In the genomic region with DNA sequence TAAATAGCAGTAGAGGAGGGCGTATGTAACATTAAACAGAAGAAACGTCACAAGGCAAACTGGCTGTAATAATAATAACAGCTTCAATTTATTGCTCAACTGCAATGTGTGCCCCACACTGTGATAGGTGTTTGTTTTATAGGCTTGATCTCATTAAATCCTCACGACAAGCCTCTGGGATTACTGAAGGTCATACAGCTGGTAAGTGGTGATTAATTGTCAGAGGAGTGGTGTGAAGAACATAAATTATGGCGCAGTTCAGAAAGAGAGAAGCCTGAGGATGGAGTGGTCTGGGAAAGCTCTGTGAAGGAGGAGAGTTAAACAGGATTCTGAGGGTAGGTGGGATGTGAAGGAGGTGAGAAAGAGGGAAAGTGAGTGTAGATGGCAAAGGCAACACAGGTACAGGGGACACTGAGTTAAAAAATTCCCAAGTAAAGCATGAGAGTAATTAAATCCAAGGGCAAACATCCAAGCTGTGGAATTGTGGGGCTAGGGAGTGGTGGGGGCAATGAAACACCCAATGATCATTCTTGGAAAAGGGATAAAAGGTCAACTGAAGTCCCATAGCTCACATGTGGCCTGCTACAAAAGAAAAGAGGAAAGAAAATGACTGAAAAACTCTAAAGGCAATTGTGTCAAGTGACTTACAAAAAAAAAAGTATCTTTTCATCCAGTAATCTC, we compare ENCODE assay signal across 1 cellular context.
TF ChIP-seq lines count a peak whose summit lies in the region.

No MANE protein-coding gene starts in this region.

TF ChIP-seq in HEK293, 187 proteins besides CTCF, POLR2A, EP300 and RAD21 (continued from another document and continues in another):
- TF ChIP-seq ZNF548 (tag by site-specific recombination; IDR thresholded peaks at IDR 0.05) (no peak), ZEB2 (tag by site-specific recombination; IDR thresholded peaks at IDR 0.05) (peak; percentile 92), OVOL3 (tag by site-specific recombination; IDR thresholded peaks at IDR 0.05) (peak; percentile 95), ZSCAN23 (tag by site-specific recombination; IDR thresholded peaks at IDR 0.05) (peak; percentile 90; the same call in 1 of the 2 replicates), ZNF596 (tag by site-specific recombination; IDR thresholded peaks at IDR 0.05) (peak; percentile 70; the same call in 1 of the 2 replicates), ZNF621 (tag by site-specific recombination; IDR thresholded peaks at IDR 0.05) (no peak), GFI1B (tag by site-specific recombination; IDR thresholded peaks at IDR 0.05) (peak; percentile 94), ZNF324 (tag by site-specific recombination; IDR thresholded peaks at IDR 0.05) (peak; percentile 92), REPIN1 (tag by site-specific recombination; IDR thresholded peaks at IDR 0.05; ENCODE audit: low read depth) (no peak; the same call in 1 of the 2 replicates), ZBTB1 (tag by site-specific recombination; IDR thresholded peaks at IDR 0.05) (0 out of 2 replicates have a peak, but pooled peaks have one; percentile 63), ZNF664 (tag by site-specific recombination; IDR thresholded peaks at IDR 0.05) (peak; percentile 92), ZNF341 (tag by site-specific recombination; IDR thresholded peaks at IDR 0.05; ENCODE audit: low read depth) (peak; percentile 93), ZNF776 (tag by site-specific recombination; IDR thresholded peaks at IDR 0.05; ENCODE audit: borderline replicate concordance) (peak; percentile 63; the same call in 1 of the 2 replicates), ZFP69B (tag by site-specific recombination; IDR thresholded peaks at IDR 0.05) (peak; percentile 90), ZNF37A (tag by site-specific recombination; IDR thresholded peaks at IDR 0.05) (no peak), HOXD13 (CRISPR knock-in tag; IDR thresholded peaks at IDR 0.05; ENCODE audit: borderline replicate concordance) (no peak), GLI2 (tag by site-specific recombination; IDR thresholded peaks at IDR 0.05; ENCODE audit: borderline replicate concordance, low read depth) (peak; percentile 99), PRDM1 (tag by site-specific recombination; IDR thresholded peaks at IDR 0.05) (peak; percentile 82), HOXC10 (CRISPR knock-in tag; IDR thresholded peaks at IDR 0.05) (no peak), ZNF530 (tag by site-specific recombination; IDR thresholded peaks at IDR 0.05; ENCODE audit: low read depth) (no peak), GLIS1 (tag by site-specific recombination; IDR thresholded peaks at IDR 0.05) (peak; percentile 93), ZNF792 (tag by site-specific recombination; IDR thresholded peaks at IDR 0.05) (no peak), ZNF610 (tag by site-specific recombination; IDR thresholded peaks at IDR 0.05; ENCODE audit: borderline replicate concordance) (peak; percentile 93), YY1 (tag by site-specific recombination; IDR thresholded peaks at IDR 0.05) (peak; percentile 30; the same call in 1 of the 2 replicates), ZNF785 (tag by site-specific recombination; IDR thresholded peaks at IDR 0.05) (no peak), ZNF830 (tag by site-specific recombination; IDR thresholded peaks at IDR 0.05; ENCODE audit: low read depth) (no peak), OSR2 (tag by site-specific recombination; IDR thresholded peaks at IDR 0.05) (peak; percentile 99)
- TF ChIP-seq, protein P1, sequence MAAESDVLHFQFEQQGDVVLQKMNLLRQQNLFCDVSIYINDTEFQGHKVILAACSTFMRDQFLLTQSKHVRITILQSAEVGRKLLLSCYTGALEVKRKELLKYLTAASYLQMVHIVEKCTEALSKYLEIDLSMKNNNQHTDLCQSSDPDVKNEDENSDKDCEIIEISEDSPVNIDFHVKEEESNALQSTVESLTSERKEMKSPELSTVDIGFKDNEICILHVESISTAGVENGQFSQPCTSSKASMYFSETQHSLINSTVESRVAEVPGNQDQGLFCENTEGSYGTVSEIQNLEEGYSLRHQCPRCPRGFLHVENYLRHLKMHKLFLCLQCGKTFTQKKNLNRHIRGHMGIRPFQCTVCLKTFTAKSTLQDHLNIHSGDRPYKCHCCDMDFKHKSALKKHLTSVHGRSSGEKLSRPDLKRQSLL (tag by site-specific recombination; IDR thresholded peaks at IDR 0.05): no peak
- TF ChIP-seq, protein P2, sequence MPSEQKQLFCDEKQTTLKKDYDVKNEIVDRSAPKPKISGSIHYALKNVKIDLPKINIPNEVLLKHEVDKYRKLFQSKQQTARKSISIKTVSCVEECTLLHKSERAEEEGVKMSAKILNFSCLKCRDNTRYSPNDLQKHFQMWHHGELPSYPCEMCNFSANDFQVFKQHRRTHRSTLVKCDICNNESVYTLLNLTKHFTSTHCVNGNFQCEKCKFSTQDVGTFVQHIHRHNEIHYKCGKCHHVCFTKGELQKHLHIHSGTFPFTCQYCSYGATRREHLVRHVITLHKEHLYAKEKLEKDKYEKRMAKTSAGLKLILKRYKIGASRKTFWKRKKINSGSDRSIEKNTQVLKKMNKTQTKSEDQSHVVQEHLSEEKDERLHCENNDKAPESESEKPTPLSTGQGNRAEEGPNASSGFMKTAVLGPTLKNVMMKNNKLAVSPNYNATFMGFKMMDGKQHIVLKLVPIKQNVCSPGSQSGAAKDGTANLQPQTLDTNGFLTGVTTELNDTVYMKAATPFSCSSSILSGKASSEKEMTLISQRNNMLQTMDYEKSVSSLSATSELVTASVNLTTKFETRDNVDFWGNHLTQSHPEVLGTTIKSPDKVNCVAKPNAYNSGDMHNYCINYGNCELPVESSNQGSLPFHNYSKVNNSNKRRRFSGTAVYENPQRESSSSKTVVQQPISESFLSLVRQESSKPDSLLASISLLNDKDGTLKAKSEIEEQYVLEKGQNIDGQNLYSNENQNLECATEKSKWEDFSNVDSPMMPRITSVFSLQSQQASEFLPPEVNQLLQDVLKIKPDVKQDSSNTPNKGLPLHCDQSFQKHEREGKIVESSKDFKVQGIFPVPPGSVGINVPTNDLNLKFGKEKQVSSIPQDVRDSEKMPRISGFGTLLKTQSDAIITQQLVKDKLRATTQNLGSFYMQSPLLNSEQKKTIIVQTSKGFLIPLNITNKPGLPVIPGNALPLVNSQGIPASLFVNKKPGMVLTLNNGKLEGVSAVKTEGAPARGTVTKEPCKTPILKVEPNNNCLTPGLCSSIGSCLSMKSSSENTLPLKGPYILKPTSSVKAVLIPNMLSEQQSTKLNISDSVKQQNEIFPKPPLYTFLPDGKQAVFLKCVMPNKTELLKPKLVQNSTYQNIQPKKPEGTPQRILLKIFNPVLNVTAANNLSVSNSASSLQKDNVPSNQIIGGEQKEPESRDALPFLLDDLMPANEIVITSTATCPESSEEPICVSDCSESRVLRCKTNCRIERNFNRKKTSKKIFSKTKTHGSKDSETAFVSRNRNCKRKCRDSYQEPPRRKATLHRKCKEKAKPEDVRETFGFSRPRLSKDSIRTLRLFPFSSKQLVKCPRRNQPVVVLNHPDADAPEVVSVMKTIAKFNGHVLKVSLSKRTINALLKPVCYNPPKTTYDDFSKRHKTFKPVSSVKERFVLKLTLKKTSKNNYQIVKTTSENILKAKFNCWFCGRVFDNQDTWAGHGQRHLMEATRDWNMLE (tag by site-specific recombination; conservative IDR thresholded peaks at IDR 0.05; ENCODE audit: low read depth): no peak
- TF ChIP-seq, protein P3, sequence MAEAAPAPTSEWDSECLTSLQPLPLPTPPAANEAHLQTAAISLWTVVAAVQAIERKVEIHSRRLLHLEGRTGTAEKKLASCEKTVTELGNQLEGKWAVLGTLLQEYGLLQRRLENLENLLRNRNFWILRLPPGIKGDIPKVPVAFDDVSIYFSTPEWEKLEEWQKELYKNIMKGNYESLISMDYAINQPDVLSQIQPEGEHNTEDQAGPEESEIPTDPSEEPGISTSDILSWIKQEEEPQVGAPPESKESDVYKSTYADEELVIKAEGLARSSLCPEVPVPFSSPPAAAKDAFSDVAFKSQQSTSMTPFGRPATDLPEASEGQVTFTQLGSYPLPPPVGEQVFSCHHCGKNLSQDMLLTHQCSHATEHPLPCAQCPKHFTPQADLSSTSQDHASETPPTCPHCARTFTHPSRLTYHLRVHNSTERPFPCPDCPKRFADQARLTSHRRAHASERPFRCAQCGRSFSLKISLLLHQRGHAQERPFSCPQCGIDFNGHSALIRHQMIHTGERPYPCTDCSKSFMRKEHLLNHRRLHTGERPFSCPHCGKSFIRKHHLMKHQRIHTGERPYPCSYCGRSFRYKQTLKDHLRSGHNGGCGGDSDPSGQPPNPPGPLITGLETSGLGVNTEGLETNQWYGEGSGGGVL (tag by site-specific recombination; IDR thresholded peaks at IDR 0.05): peak; percentile 61
- TF ChIP-seq, protein P4, sequence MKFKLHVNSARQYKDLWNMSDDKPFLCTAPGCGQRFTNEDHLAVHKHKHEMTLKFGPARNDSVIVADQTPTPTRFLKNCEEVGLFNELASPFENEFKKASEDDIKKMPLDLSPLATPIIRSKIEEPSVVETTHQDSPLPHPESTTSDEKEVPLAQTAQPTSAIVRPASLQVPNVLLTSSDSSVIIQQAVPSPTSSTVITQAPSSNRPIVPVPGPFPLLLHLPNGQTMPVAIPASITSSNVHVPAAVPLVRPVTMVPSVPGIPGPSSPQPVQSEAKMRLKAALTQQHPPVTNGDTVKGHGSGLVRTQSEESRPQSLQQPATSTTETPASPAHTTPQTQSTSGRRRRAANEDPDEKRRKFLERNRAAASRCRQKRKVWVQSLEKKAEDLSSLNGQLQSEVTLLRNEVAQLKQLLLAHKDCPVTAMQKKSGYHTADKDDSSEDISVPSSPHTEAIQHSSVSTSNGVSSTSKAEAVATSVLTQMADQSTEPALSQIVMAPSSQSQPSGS (tag by site-specific recombination; IDR thresholded peaks at IDR 0.05; ENCODE audit: low read depth): peak; percentile 91
- TF ChIP-seq, protein P5, sequence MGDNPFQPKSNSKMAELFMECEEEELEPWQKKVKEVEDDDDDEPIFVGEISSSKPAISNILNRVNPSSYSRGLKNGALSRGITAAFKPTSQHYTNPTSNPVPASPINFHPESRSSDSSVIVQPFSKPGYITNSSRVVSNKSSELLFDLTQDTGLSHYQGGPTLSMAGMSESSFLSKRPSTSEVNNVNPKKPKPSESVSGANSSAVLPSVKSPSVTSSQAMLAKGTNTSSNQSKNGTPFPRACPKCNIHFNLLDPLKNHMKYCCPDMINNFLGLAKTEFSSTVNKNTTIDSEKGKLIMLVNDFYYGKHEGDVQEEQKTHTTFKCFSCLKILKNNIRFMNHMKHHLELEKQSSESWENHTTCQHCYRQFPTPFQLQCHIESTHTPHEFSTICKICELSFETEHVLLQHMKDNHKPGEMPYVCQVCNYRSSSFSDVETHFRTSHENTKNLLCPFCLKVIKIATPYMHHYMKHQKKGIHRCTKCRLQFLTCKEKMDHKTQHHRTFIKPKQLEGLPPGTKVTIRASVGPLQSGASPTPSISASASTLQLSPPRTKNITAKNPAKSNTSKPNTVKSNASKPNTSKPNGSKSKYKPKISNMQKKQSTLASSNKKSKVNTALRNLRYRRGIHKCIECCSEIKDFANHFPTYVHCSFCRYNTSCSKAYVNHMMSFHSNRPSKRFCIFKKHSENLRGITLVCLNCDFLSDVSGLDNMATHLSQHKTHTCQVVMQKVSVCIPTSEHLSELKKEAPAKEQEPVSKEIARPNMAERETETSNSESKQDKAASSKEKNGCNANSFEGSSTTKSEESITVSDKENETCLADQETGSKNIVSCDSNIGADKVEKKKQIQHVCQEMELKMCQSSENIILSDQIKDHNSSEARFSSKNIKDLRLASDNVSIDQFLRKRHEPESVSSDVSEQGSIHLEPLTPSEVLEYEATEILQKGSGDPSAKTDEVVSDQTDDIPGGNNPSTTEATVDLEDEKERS (tag by site-specific recombination; IDR thresholded peaks at IDR 0.05): no peak
- TF ChIP-seq, protein P6, sequence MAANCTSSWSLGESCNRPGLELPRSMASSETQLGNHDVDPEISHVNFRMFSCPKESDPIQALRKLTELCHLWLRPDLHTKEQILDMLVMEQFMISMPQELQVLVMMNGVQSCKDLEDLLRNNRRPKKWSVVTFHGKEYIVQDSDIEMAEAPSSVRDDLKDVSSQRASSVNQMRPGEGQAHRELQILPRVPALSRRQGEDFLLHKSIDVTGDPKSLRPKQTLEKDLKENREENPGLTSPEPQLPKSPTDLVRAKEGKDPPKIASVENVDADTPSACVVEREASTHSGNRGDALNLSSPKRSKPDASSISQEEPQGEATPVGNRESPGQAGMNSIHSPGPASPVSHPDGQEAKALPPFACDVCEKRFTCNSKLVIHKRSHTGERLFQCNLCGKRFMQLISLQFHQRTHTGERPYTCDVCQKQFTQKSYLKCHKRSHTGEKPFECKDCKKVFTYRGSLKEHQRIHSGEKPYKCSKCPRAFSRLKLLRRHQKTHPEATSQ (tag by site-specific recombination; IDR thresholded peaks at IDR 0.05): no peak
- TF ChIP-seq, protein P7, sequence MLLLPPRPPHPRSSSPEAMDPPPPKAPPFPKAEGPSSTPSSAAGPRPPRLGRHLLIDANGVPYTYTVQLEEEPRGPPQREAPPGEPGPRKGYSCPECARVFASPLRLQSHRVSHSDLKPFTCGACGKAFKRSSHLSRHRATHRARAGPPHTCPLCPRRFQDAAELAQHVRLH (tag by site-specific recombination; IDR thresholded peaks at IDR 0.05): peak; percentile 97
- TF ChIP-seq, protein P8, sequence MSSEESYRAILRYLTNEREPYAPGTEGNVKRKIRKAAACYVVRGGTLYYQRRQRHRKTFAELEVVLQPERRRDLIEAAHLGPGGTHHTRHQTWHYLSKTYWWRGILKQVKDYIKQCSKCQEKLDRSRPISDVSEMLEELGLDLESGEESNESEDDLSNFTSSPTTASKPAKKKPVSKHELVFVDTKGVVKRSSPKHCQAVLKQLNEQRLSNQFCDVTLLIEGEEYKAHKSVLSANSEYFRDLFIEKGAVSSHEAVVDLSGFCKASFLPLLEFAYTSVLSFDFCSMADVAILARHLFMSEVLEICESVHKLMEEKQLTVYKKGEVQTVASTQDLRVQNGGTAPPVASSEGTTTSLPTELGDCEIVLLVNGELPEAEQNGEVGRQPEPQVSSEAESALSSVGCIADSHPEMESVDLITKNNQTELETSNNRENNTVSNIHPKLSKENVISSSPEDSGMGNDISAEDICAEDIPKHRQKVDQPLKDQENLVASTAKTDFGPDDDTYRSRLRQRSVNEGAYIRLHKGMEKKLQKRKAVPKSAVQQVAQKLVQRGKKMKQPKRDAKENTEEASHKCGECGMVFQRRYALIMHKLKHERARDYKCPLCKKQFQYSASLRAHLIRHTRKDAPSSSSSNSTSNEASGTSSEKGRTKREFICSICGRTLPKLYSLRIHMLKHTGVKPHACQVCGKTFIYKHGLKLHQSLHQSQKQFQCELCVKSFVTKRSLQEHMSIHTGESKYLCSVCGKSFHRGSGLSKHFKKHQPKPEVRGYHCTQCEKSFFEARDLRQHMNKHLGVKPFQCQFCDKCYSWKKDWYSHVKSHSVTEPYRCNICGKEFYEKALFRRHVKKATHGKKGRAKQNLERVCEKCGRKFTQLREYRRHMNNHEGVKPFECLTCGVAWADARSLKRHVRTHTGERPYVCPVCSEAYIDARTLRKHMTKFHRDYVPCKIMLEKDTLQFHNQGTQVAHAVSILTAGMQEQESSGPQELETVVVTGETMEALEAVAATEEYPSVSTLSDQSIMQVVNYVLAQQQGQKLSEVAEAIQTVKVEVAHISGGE (tag by site-specific recombination; conservative IDR thresholded peaks at IDR 0.05; ENCODE audit: low read depth): no peak; the same call in 1 of the 2 replicates
- TF ChIP-seq, protein P9, sequence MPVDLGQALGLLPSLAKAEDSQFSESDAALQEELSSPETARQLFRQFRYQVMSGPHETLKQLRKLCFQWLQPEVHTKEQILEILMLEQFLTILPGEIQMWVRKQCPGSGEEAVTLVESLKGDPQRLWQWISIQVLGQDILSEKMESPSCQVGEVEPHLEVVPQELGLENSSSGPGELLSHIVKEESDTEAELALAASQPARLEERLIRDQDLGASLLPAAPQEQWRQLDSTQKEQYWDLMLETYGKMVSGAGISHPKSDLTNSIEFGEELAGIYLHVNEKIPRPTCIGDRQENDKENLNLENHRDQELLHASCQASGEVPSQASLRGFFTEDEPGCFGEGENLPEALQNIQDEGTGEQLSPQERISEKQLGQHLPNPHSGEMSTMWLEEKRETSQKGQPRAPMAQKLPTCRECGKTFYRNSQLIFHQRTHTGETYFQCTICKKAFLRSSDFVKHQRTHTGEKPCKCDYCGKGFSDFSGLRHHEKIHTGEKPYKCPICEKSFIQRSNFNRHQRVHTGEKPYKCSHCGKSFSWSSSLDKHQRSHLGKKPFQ (tag by site-specific recombination; IDR thresholded peaks at IDR 0.05): peak; percentile 100
